ENCODE assay signal across 20 cellular contexts in the genomic region with DNA sequence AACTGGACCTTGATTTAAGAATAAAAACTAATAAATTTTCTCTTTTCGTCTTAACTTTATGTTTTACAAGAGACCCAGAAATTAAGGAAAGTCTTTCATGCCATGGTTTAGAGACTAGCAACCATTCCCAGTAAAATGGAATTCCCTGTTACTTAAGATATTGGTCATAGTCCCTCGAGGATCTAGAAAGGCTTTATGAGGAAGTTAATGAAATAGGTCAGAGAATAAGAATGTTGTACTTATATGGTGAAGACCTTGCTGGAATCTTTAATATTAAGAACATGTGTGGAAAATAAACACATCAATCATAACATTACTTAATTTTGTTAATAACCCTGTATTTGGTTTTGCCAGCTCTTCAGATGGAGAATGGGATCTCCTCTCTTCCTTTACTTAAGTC.
DNase-seq lines count a peak whose midpoint lies in the region; ATAC-seq and TF ChIP-seq lines count a peak whose summit lies in the region.
"Had no signal": no experiment of that assay in that cellular context is flagged by ENCODE, and none has a peak within 500 bp of the region (broad histone marks: within the 10 kb centered on the region; RNA-seq: fewer than 3 reads in every experiment).

No MANE protein-coding gene starts in this region.

- no peaks in the 10 kb centered on the region for H4K20me1 ChIP-seq in GM23248 (ENCODE audit: insufficient read depth)
- H4K20me1 ChIP-seq: BLaER1 treated with 17β-estradiol and CSF1 and Interleukin-3, amounts not matched to agents 10 nM and 100 nM had no signal

- WGBS in GM23248 (ENCODE audit: low coverage in 1 of 2, low lambda C conversion rate in 2 of 2, missing lambda C conversion rate in 2 of 2), 2 experiments = 0 to 4% methylated on average over 2 of the region's 2 CpGs

- no peaks in the 10 kb centered on the region for H3K9me2 ChIP-seq in GM23248 (ENCODE audit: insufficient read depth)

- no peaks in the 10 kb centered on the region for H3K4me1 ChIP-seq in GM23248 (ENCODE audit: insufficient read depth)
- H3K4me1 ChIP-seq: BE2C; BLaER1 treated with 17β-estradiol and CSF1 and Interleukin-3, amounts not matched to agents 10 nM and 100 nM had no signal

- H3F3A ChIP-seq in GM23248 (ENCODE audit: insufficient read depth) = no peaks in the 10 kb centered on the region

- in situ Hi-C loops in GM23248 (cut with MboI) (no loop called here), brain microvascular endothelial cell (cut with HindIII; ENCODE audit: low pct_ligation_motif_present, low sequenced_read_pairs) (no loop called here)

- H3K27ac ChIP-seq in GM23248 (no peak overlapping the region), brain microvascular endothelial cell (no peak overlapping the region)
- H3K27ac ChIP-seq: 22Rv1; BLaER1 treated with 17β-estradiol and CSF1 and Interleukin-3, amounts not matched to agents 10 nM and 100 nM had no signal

- no peak overlapping the region for H3K4me2 ChIP-seq in GM23248 (ENCODE audit: unreplicated experiment)
- H3K4me2 ChIP-seq: BLaER1 treated with 17β-estradiol and CSF1 and Interleukin-3, amounts not matched to agents 10 nM and 100 nM; GM23338 had no signal

- H3K4me3 ChIP-seq in AG10803 (ENCODE audit: low read length) (no peak overlapping the region), GM23248 (no peak overlapping the region), skeletal muscle cell (ENCODE audit: low read depth, low read length) (no peak overlapping the region), brain microvascular endothelial cell (ENCODE audit: low read depth, low read length) (no peak overlapping the region)
- H3K4me3 ChIP-seq: BLaER1 treated with 17β-estradiol and CSF1 and Interleukin-3, amounts not matched to agents 10 nM and 100 nM; GM12878; GM23338 had no signal

- TF ChIP-seq CTCF in AG10803 (conservative IDR thresholded peaks at IDR 0.05; ENCODE audit: low read length) (no peak), brain microvascular endothelial cell (IDR thresholded peaks at IDR 0.05; ENCODE audit: low read depth, low read length, missing control alignments) (no peak)

- ATAC-seq in HG03139 (IDR thresholded peaks at IDR 0.05; ENCODE audit: unreplicated experiment) (no peak), HG02678 (IDR thresholded peaks at IDR 0.05; ENCODE audit: unreplicated experiment) (no peak)
- ATAC-seq: GM12878, GM23338, HCT116 had no signal

- no peaks in the 10 kb centered on the region for H3K9me3 ChIP-seq in GM23248 (ENCODE audit: low read depth)
- H3K9me3 ChIP-seq: BE2C had no signal

- H3K9ac ChIP-seq in GM23248 = no peak overlapping the region
- H3K9ac ChIP-seq: BLaER1 treated with 17β-estradiol and CSF1 and Interleukin-3, amounts not matched to agents 10 nM and 100 nM had no signal

- H3K79me2 ChIP-seq in GM23248 (ENCODE audit: insufficient read depth) = no peaks in the 10 kb centered on the region

- H3K36me3 ChIP-seq in GM23248 (ENCODE audit: low read depth) (no peaks in the 10 kb centered on the region), brain microvascular endothelial cell (replicated peaks) (no peaks in the 10 kb centered on the region)
- H3K36me3 ChIP-seq: BE2C; BLaER1 treated with 17β-estradiol and CSF1 and Interleukin-3, amounts not matched to agents 10 nM and 100 nM had no signal

- H3K27me3 ChIP-seq in GM23248 (replicated peaks; ENCODE audit: insufficient read depth) (no peaks in the 10 kb centered on the region), brain microvascular endothelial cell (replicated peaks) (no peaks in the 10 kb centered on the region)
- H3K27me3 ChIP-seq: BE2C; BLaER1 treated with 17β-estradiol and CSF1 and Interleukin-3, amounts not matched to agents 10 nM and 100 nM had no signal

- no peak overlapping the region for H2AFZ ChIP-seq in GM23248
- H2AFZ ChIP-seq: GM23338 had no signal

- DNase-seq in AG10803 (ENCODE audit: low read depth) (peak; percentile 47), GM23248 (peak; percentile 26), skeletal muscle cell (ENCODE audit: low read depth) (peak; percentile 35), brain microvascular endothelial cell (no peak)
- DNase-seq: AML-193; BE2C; CD4-positive, alpha-beta T cell; CD8-positive, alpha-beta memory T cell; DMS 273 treated with DMSO at 0.1 percent for 48 hours; DMS53; DMS79 treated with DMSO at 0.1 percent for 48 hours; GDM1; H9 had no signal
